ENCODE assay signal across 1 cellular context in genomic region chr14:23452237-23452636, GRCh38.
TF ChIP-seq lines count a peak whose summit lies in the region.

No MANE protein-coding gene starts in this region.

TF ChIP-seq in SK-N-SH, 30 proteins besides CTCF, POLR2A, EP300 and RAD21 (continued from another document):
- TF ChIP-seq, protein P1, sequence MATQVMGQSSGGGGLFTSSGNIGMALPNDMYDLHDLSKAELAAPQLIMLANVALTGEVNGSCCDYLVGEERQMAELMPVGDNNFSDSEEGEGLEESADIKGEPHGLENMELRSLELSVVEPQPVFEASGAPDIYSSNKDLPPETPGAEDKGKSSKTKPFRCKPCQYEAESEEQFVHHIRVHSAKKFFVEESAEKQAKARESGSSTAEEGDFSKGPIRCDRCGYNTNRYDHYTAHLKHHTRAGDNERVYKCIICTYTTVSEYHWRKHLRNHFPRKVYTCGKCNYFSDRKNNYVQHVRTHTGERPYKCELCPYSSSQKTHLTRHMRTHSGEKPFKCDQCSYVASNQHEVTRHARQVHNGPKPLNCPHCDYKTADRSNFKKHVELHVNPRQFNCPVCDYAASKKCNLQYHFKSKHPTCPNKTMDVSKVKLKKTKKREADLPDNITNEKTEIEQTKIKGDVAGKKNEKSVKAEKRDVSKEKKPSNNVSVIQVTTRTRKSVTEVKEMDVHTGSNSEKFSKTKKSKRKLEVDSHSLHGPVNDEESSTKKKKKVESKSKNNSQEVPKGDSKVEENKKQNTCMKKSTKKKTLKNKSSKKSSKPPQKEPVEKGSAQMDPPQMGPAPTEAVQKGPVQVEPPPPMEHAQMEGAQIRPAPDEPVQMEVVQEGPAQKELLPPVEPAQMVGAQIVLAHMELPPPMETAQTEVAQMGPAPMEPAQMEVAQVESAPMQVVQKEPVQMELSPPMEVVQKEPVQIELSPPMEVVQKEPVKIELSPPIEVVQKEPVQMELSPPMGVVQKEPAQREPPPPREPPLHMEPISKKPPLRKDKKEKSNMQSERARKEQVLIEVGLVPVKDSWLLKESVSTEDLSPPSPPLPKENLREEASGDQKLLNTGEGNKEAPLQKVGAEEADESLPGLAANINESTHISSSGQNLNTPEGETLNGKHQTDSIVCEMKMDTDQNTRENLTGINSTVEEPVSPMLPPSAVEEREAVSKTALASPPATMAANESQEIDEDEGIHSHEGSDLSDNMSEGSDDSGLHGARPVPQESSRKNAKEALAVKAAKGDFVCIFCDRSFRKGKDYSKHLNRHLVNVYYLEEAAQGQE (IDR thresholded peaks at IDR 0.05; ENCODE audit: low read depth, low read length): no peak
